ENCODE assay signal across 15 cellular contexts in the genomic region with DNA sequence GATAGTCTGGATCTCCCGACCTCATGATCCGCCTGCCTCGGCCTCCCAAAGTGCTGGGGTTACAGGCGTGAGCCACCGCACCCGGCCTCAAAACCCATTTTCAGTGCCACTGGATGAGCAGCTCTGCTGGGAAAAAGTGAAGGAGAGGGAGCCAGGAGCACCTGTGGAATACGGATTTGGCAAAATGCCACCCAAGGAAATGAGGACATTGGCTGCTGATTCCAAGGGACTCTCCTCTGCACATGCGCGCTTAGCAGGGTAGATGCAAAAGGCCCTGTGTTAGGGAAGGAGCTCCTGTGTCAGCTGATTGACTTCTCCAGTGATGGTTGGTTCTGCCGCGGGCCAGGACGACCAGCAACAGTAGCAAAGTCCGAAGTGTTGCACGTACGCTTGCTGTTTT. TPM values are rescaled to one million over a fixed set of nuclear protein-coding genes. Genes with fewer than 3 reads are reported as not detected.
DNase-seq lines count a peak whose midpoint lies in the region; ATAC-seq, FAIRE-seq and TF ChIP-seq lines count a peak whose summit lies in the region.
"Had no signal": no experiment of that assay in that cellular context is flagged by ENCODE, and none has a peak within 500 bp of the region (broad histone marks: within the 10 kb centered on the region; RNA-seq: fewer than 3 reads in every experiment).

No MANE protein-coding gene starts in this region.

- no peak for FAIRE-seq in small intestine (lab: Jason Lieb, UNC)
- FAIRE-seq: A204.1 had no signal

- H3K36me3 ChIP-seq in GM23338 (ENCODE audit: insufficient read depth) (no peaks in the 10 kb centered on the region; the same call in 1 of the 2 replicates), small intestine (ENCODE audit: control insufficient read depth in 2 of 2, insufficient read depth in 2 of 2, low read length in 2 of 2) (no peaks in the 10 kb centered on the region), testis (ENCODE audit: low read depth, missing control alignments) (no peaks in the 10 kb centered on the region)

- 74 to 87% (median 80%) methylated on average over 15 of the region's 15 CpGs for WGBS in small intestine, 3 donors
- 55 to 82% methylated on average over 15 of the region's 15 CpGs for WGBS in testis, 2 donors

- peaks cover 10% of the 10 kb centered on the region; the same call in 1 of the 2 replicates for H3K4me1 ChIP-seq in GM23338 (ENCODE audit: insufficient read depth)
- H3K4me1 ChIP-seq in small intestine (ENCODE audit: control insufficient read depth in 2 of 2, insufficient read depth in 1 of 2, low read depth in 1 of 2, low read length in 1 of 2), result no peaks in the 10 kb centered on the region
- H3K4me1 ChIP-seq in testis, result no peaks in the 10 kb centered on the region

- H3K79me2 ChIP-seq in GM23338 (replicated peaks; ENCODE audit: insufficient read depth), result no peaks in the 10 kb centered on the region

- TF ChIP-seq EP300 in Ishikawa (IDR thresholded peaks at IDR 0.05; ENCODE audit: borderline replicate concordance), result no peak

- no peak overlapping the region for H3K4me2 ChIP-seq in GM23338

- no peak for TF ChIP-seq POLR2A in testis (IDR thresholded peaks at IDR 0.05)

- H2AFZ ChIP-seq in GM23338, result peak overlapping the region; percentile 52; the same call in 1 of the 2 replicates

- TF ChIP-seq CTCF in GM23338 (conservative IDR thresholded peaks at IDR 0.05; ENCODE audit: low read depth in 2 of 2), result no peak
- no peak for TF ChIP-seq CTCF in testis (IDR thresholded peaks at IDR 0.05)

- no peaks in the 10 kb centered on the region for H3F3A ChIP-seq in GM23338 (replicated peaks; ENCODE audit: low read depth)

- intact Hi-C loops in activated T-helper 1 cell treated with anti-CD3 and anti-CD28 coated beads, Interleukin-12 subunit alpha, Interleukin-12 subunit beta, Interleukin-2, Interleukin-4 antibody, amounts not matched to agents 30 ng/mL and 10 ng/mL and 1 ng/mL, durations not matched to agents 14 hours and 24 hours and 36 hours (cut with micrococcal nuclease), result no loop called here
- intact Hi-C loops in testis (cut with DNase I; ENCODE audit: low total_unique reads), result no loop called here

- peaks cover 17% of the 10 kb centered on the region for H3K4me1 Mint-ChIP-seq in GM23338
- H3K4me1 Mint-ChIP-seq in activated T-helper 1 cell treated with anti-CD3 and anti-CD28 coated beads, Interleukin-12 subunit alpha, Interleukin-12 subunit beta, Interleukin-2, Interleukin-4 antibody, amounts not matched to agents 30 ng/mL and 10 ng/mL and 1 ng/mL, durations not matched to agents 14 hours and 24 hours and 36 hours (ENCODE audit: low read depth), result peaks cover 17% of the 10 kb centered on the region

- H3K4me3 Mint-ChIP-seq in GM23338, result no peak overlapping the region
- no peak overlapping the region for H3K4me3 Mint-ChIP-seq in activated T-helper 1 cell treated with anti-CD3 and anti-CD28 coated beads, Interleukin-12 subunit alpha, Interleukin-12 subunit beta, Interleukin-2, Interleukin-4 antibody, amounts not matched to agents 30 ng/mL and 10 ng/mL and 1 ng/mL, durations not matched to agents 14 hours and 24 hours and 36 hours
- H3K4me3 Mint-ChIP-seq: B cell; CD4-positive, alpha-beta T cell; IgD-negative memory B cell had no signal

- H3K9me2 ChIP-seq in GM23338 (ENCODE audit: insufficient read depth), result no peaks in the 10 kb centered on the region

- DNase-seq in GM23338 (ENCODE audit: low spot score) (no peak), dermis blood vessel endothelial cell (peak; percentile 43), small intestine (peak; percentile 25), testis (no peak)
- DNase-seq in activated T-helper 1 cell treated with anti-CD3 and anti-CD28 coated beads, Interleukin-12 subunit alpha, Interleukin-12 subunit beta, Interleukin-2, Interleukin-4 antibody, amounts not matched to agents 30 ng/mL and 10 ng/mL and 1 ng/mL, durations not matched to agents 14 hours and 24 hours and 36 hours (ENCODE audit: low spot score), result no peak
- DNase-seq: C1 segment of cervical spinal cord; Calu3; CD4-positive, alpha-beta T cell; DMS 273 treated with DMSO at 0.1 percent for 48 hours had no signal

- H3K9me3 Mint-ChIP-seq in GM23338, result peaks cover 19% of the 10 kb centered on the region
- H3K9me3 Mint-ChIP-seq in activated T-helper 1 cell treated with anti-CD3 and anti-CD28 coated beads, Interleukin-12 subunit alpha, Interleukin-12 subunit beta, Interleukin-2, Interleukin-4 antibody, amounts not matched to agents 30 ng/mL and 10 ng/mL and 1 ng/mL, durations not matched to agents 14 hours and 24 hours and 36 hours, result no peaks in the 10 kb centered on the region
- H3K9me3 Mint-ChIP-seq: CD4-positive, alpha-beta T cell; IgD-negative memory B cell had no signal

- H3K27me3 Mint-ChIP-seq in GM23338 (ENCODE audit: insufficient read depth, low read depth, poor library complexity), result peaks cover 5% of the 10 kb centered on the region
- H3K27me3 Mint-ChIP-seq in activated T-helper 1 cell treated with anti-CD3 and anti-CD28 coated beads, Interleukin-12 subunit alpha, Interleukin-12 subunit beta, Interleukin-2, Interleukin-4 antibody, amounts not matched to agents 30 ng/mL and 10 ng/mL and 1 ng/mL, durations not matched to agents 14 hours and 24 hours and 36 hours (ENCODE audit: insufficient read depth), result peaks cover 7% of the 10 kb centered on the region
- H3K27me3 Mint-ChIP-seq: B cell; CD4-positive, alpha-beta T cell had no signal

- H3K27ac Mint-ChIP-seq in GM23338, result no peak overlapping the region
- H3K27ac Mint-ChIP-seq in activated T-helper 1 cell treated with anti-CD3 and anti-CD28 coated beads, Interleukin-12 subunit alpha, Interleukin-12 subunit beta, Interleukin-2, Interleukin-4 antibody, amounts not matched to agents 30 ng/mL and 10 ng/mL and 1 ng/mL, durations not matched to agents 14 hours and 24 hours and 36 hours, result no peak overlapping the region
- H3K27ac Mint-ChIP-seq: B cell; CD4-positive, alpha-beta T cell had no signal

- H3K4me3 ChIP-seq in GM23338, result no peak overlapping the region
- no peak overlapping the region for H3K4me3 ChIP-seq in small intestine (ENCODE audit: low read depth in 1 of 2, low read length in 2 of 2)
- H3K4me3 ChIP-seq in testis, result peak overlapping the region in 1 of 2 donors; percentile 2

- no peak overlapping the region for H3K27ac ChIP-seq in GM23338 (ENCODE audit: low read depth)
- H3K27ac ChIP-seq in small intestine (ENCODE audit: low read depth in 1 of 2, low read length in 1 of 2), result no peak overlapping the region
- H3K27ac ChIP-seq in testis, result no peak overlapping the region

- H3K27me3 ChIP-seq in GM23338 (ENCODE audit: insufficient read depth) (no peaks in the 10 kb centered on the region), small intestine (ENCODE audit: control insufficient read depth in 2 of 2, insufficient read depth in 2 of 2, low read length in 2 of 2) (no peaks in the 10 kb centered on the region), testis (no peaks in the 10 kb centered on the region)

- no peaks in the 10 kb centered on the region for H4K20me1 ChIP-seq in GM23338 (replicated peaks; ENCODE audit: insufficient read depth)

- peaks cover 9% of the 10 kb centered on the region; the same call in 2 of the 3 replicates for H3K36me3 Mint-ChIP-seq in GM23338 (ENCODE audit: low read depth)
- H3K36me3 Mint-ChIP-seq in activated T-helper 1 cell treated with anti-CD3 and anti-CD28 coated beads, Interleukin-12 subunit alpha, Interleukin-12 subunit beta, Interleukin-2, Interleukin-4 antibody, amounts not matched to agents 30 ng/mL and 10 ng/mL and 1 ng/mL, durations not matched to agents 14 hours and 24 hours and 36 hours (ENCODE audit: low read depth), result no peaks in the 10 kb centered on the region
- H3K36me3 Mint-ChIP-seq: IgD-negative memory B cell had no signal

- no peak for TF ChIP-seq RAD21 in Ishikawa (IDR thresholded peaks at IDR 0.05; ENCODE audit: low read depth)

- ATAC-seq in GM23338 (no peak), HG02763 (IDR thresholded peaks at IDR 0.05; ENCODE audit: unreplicated experiment) (no peak)
- ATAC-seq: HCT116 had no signal

- H3K9me3 ChIP-seq in small intestine (ENCODE audit: control insufficient read depth, low read depth), result no peaks in the 10 kb centered on the region
- H3K9me3 ChIP-seq in testis, result no peaks in the 10 kb centered on the region

TF ChIP-seq in GM23338, 12 proteins besides CTCF, POLR2A, EP300 and RAD21 (continues in another document):
- TF ChIP-seq POLR2AphosphoS5 (IDR thresholded peaks at IDR 0.05; ENCODE audit: low read depth) (no peak), NANOG (IDR thresholded peaks at IDR 0.05; ENCODE audit: borderline replicate concordance) (no peak), ZNF114 (CRISPR knock-in tag; IDR thresholded peaks at IDR 0.05) (no peak), EZH2phosphoT487 (IDR thresholded peaks at IDR 0.05; ENCODE audit: unreplicated experiment) (no peak), EZH2 (IDR thresholded peaks at IDR 0.05; ENCODE audit: low read depth, unreplicated experiment) (no peak), STAT1 (IDR thresholded peaks at IDR 0.05; ENCODE audit: unreplicated experiment) (no peak), ZNF331 (CRISPR knock-in tag; IDR thresholded peaks at IDR 0.05; ENCODE audit: low read depth) (no peak)

TF ChIP-seq in Ishikawa, 13 proteins besides CTCF, POLR2A, EP300 and RAD21:
- TF ChIP-seq, protein P1, sequence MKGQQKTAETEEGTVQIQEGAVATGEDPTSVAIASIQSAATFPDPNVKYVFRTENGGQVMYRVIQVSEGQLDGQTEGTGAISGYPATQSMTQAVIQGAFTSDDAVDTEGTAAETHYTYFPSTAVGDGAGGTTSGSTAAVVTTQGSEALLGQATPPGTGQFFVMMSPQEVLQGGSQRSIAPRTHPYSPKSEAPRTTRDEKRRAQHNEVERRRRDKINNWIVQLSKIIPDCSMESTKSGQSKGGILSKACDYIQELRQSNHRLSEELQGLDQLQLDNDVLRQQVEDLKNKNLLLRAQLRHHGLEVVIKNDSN (IDR thresholded peaks at IDR 0.05), result no peak
- 0 out of 2 replicates have a peak, but pooled peaks have one; percentile 14 for TF ChIP-seq NFIC (IDR thresholded peaks at IDR 0.05)

RNA-seq across cellular contexts. Expression of a gene that starts 43.4 kb away (rescaled TPM):
- total RNA-seq in GM23338 (2014; rRNA removed; shearing (Covaris generic)), result 92.2 and 95.6 TPM in 2 replicates
- polyA plus RNA-seq in GM23338 (2016; fragmentation: Nextera tagmentation; extraction: Ambion mirVana) (20.0 and 20.4 TPM in 2 replicates), small intestine (1 to 10 TPM in 2 of 3 donors, under 1 TPM in 1; 0.54 to 6.5 (median 1.1) TPM), testis (ENCODE audit: insufficient read depth, low read depth, low replicate concordance) (25.8 TPM)
- total RNA-seq in dermis blood vessel endothelial cell (65.3 and 93.5 TPM in 2 replicates), testis (100 to 1,000 TPM; 157 to 172 TPM)
- 38.7 and 39.8 TPM in 2 replicates for total RNA-seq in activated T-helper 1 cell treated with anti-CD3 and anti-CD28 coated beads, Interleukin-12 subunit alpha, Interleukin-12 subunit beta, Interleukin-2, Interleukin-4 antibody, amounts not matched to agents 30 ng/mL and 10 ng/mL and 1 ng/mL, durations not matched to agents 14 hours and 24 hours and 36 hours

Comparison
In these comparisons a context has a peak if more than half of its experiments do, and no peak if none do; other contexts are left out.
1. DNase-seq: peak in dermis blood vessel endothelial cell (single experiment) and small intestine (single experiment); none in GM23338 (single experiment), activated T-helper 1 cell treated with anti-CD3 and anti-CD28 coated beads, Interleukin-12 subunit alpha, Interleukin-12 subunit beta, Interleukin-2, Interleukin-4 antibody, amounts not matched to agents 30 ng/mL and 10 ng/mL and 1 ng/mL, durations not matched to agents 14 hours and 24 hours and 36 hours (single experiment) and testis (single experiment).